ENCODE assay signal across 25 cellular contexts in the genomic region with DNA sequence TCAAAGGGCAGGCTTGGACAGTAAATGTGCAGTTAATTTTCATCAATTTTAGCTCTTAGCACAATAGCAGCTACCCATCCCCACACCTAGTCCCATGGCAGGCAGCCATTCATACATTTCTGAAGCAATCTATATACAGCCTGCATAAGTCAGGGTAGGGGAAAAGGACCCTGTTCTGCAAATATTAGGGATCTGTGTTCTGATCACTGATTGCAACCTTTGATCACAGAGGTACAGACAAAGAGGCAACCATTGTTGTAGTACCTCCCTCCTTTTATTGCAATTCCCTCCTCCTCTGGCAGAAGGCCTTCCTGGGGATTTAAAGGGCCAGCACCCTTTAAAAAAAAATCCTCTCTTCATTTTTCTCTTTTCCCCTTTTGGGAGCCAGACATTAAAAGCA.
"Had no signal": no experiment of that assay in that cellular context is flagged by ENCODE, and none has a peak within 500 bp of the region (broad histone marks: within the 10 kb centered on the region; RNA-seq: fewer than 3 reads in every experiment).

No MANE protein-coding gene starts in this region.

- H3K4me2 ChIP-seq: hepatocyte, neural progenitor cell had no signal

- H3K4me3 ChIP-seq: hepatocyte, left ventricle myocardium inferior, lung, neural progenitor cell, right atrium auricular region, right lobe of liver, stomach, testis, thyroid gland, transverse colon, upper lobe of left lung, vagina had no signal

- H3K36me3 ChIP-seq: neutrophil, right atrium auricular region, right lobe of liver had no signal

- H3K27ac ChIP-seq: hepatocyte, left ventricle myocardium inferior, neural progenitor cell, neutrophil, right atrium auricular region, right lobe of liver, stomach, testis, thyroid gland, transverse colon, upper lobe of left lung, vagina had no signal

- DNase-seq: islet precursor cell; left ventricle myocardium inferior; mesendoderm; naive B cell; natural killer cell; nephron progenitor cell; occipital lobe; right lobe of liver; stimulated activated CD4-positive, alpha-beta T cell treated with anti-CD3 and anti-CD28 coated beads, Interleukin-12 subunit alpha, Interleukin-12 subunit beta, amount 100 ng/mL, for 4 hours; stimulated activated CD4-positive, alpha-beta T cell treated with anti-CD3 and anti-CD28 coated beads, Interleukin-15, amount 100 ng/mL, for 24 hours; stimulated activated CD4-positive, alpha-beta T cell treated with anti-CD3 and anti-CD28 coated beads, Interleukin-2, amount 100 ng/mL, for 24 hours; stimulated activated CD4-positive, alpha-beta T cell treated with anti-CD3 and anti-CD28 coated beads, Interleukin-4, amount 100 ng/mL, for 1 hour; stimulated activated naive B cell treated with anti-CD40 and anti-IgM and Interleukin-4, amounts not matched to agents 10 μg/mL and 1 μg/mL and 100 μg/mL, for 72 hours; stimulated activated naive CD8-positive, alpha-beta T cell treated with anti-CD3 and anti-CD28 coated beads, Interleukin-15, Interleukin-2, amounts not matched to agents 100 U/mL and 50 U/mL, for 24 hours; stomach; testis; thyroid gland; transverse colon; upper lobe of left lung had no signal

- H3K9ac ChIP-seq: neural progenitor cell had no signal

- H3K4me1 ChIP-seq: left ventricle myocardium inferior, neural progenitor cell, right atrium auricular region, right lobe of liver, testis, thyroid gland, transverse colon, vagina had no signal

- H3K9me3 ChIP-seq: neutrophil, right lobe of liver, testis, thyroid gland had no signal

- ATAC-seq: natural killer cell; stimulated activated naive B cell treated with anti-CD40 and anti-IgM and Interleukin-4, amounts not matched to agents 10 μg/mL and 1 μg/mL and 100 μg/mL, for 72 hours; stimulated activated naive CD8-positive, alpha-beta T cell treated with anti-CD3 and anti-CD28 coated beads, Interleukin-15, Interleukin-2, amounts not matched to agents 100 U/mL and 50 U/mL, for 24 hours had no signal

- H2AFZ ChIP-seq: hepatocyte, neural progenitor cell had no signal

- H3K27me3 ChIP-seq: hepatocyte, neural progenitor cell, neutrophil, right atrium auricular region, right lobe of liver, stomach, testis, thyroid gland, transverse colon, upper lobe of left lung, vagina had no signal
